Comparison of ENCODE assay signal across 1 cellular context in genomic region chr19:1862068-1862423, GRCh38.
TF ChIP-seq lines count a peak whose summit lies in the region.

No MANE protein-coding gene starts in this region.

TF ChIP-seq in GM12878, 131 proteins besides CTCF, POLR2A, EP300 and RAD21:
- TF ChIP-seq E2F4 (IDR thresholded peaks at IDR 0.05; ENCODE audit: low read depth, low read length) (no peak), SMAD1 (IDR thresholded peaks at IDR 0.05; ENCODE audit: low read depth, partially characterized antibody) (no peak), MTA2 (IDR thresholded peaks at IDR 0.05; ENCODE audit: low read depth) (no peak), ZBTB4 (CRISPR knock-in tag; IDR thresholded peaks at IDR 0.05) (no peak), SMC3 (IDR thresholded peaks at IDR 0.05; ENCODE audit: borderline replicate concordance, low read length) (no peak), ZBED1 (IDR thresholded peaks at IDR 0.05; ENCODE audit: borderline replicate concordance) (no peak), NRF1 (conservative IDR thresholded peaks at IDR 0.05; ENCODE audit: low read depth, low read length) (no peak), DPF2 (IDR thresholded peaks at IDR 0.05) (no peak), RB1 (IDR thresholded peaks at IDR 0.05; ENCODE audit: borderline replicate concordance) (no peak), CREB1 (IDR thresholded peaks at IDR 0.05; ENCODE audit: low read depth) (no peak), SREBF2 (IDR thresholded peaks at IDR 0.05; ENCODE audit: low read length) (no peak), NFXL1 (IDR thresholded peaks at IDR 0.05; ENCODE audit: borderline replicate concordance) (no peak), ZNF384 (IDR thresholded peaks at IDR 0.05; ENCODE audit: borderline replicate concordance, low read depth, low read length) (no peak), FOXK2 (IDR thresholded peaks at IDR 0.05) (no peak), HCFC1 (IDR thresholded peaks at IDR 0.05; ENCODE audit: low read length) (no peak), ZBTB33 (IDR thresholded peaks at IDR 0.05) (no peak)
- TF ChIP-seq, protein P1, sequence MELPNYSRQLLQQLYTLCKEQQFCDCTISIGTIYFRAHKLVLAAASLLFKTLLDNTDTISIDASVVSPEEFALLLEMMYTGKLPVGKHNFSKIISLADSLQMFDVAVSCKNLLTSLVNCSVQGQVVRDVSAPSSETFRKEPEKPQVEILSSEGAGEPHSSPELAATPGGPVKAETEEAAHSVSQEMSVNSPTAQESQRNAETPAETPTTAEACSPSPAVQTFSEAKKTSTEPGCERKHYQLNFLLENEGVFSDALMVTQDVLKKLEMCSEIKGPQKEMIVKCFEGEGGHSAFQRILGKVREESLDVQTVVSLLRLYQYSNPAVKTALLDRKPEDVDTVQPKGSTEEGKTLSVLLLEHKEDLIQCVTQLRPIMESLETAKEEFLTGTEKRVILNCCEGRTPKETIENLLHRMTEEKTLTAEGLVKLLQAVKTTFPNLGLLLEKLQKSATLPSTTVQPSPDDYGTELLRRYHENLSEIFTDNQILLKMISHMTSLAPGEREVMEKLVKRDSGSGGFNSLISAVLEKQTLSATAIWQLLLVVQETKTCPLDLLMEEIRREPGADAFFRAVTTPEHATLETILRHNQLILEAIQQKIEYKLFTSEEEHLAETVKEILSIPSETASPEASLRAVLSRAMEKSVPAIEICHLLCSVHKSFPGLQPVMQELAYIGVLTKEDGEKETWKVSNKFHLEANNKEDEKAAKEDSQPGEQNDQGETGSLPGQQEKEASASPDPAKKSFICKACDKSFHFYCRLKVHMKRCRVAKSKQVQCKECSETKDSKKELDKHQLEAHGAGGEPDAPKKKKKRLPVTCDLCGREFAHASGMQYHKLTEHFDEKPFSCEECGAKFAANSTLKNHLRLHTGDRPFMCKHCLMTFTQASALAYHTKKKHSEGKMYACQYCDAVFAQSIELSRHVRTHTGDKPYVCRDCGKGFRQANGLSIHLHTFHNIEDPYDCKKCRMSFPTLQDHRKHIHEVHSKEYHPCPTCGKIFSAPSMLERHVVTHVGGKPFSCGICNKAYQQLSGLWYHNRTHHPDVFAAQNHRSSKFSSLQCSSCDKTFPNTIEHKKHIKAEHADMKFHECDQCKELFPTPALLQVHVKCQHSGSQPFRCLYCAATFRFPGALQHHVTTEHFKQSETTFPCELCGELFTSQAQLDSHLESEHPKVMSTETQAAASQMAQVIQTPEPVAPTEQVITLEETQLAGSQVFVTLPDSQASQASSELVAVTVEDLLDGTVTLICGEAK (IDR thresholded peaks at IDR 0.05; ENCODE audit: borderline replicate concordance): no peak
- TF ChIP-seq, protein P2, sequence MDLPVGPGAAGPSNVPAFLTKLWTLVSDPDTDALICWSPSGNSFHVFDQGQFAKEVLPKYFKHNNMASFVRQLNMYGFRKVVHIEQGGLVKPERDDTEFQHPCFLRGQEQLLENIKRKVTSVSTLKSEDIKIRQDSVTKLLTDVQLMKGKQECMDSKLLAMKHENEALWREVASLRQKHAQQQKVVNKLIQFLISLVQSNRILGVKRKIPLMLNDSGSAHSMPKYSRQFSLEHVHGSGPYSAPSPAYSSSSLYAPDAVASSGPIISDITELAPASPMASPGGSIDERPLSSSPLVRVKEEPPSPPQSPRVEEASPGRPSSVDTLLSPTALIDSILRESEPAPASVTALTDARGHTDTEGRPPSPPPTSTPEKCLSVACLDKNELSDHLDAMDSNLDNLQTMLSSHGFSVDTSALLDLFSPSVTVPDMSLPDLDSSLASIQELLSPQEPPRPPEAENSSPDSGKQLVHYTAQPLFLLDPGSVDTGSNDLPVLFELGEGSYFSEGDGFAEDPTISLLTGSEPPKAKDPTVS (IDR thresholded peaks at IDR 0.05; ENCODE audit: low read depth, low read length): no peak
